Comparison of ENCODE assay signal across 12 cellular contexts in the genomic region with DNA sequence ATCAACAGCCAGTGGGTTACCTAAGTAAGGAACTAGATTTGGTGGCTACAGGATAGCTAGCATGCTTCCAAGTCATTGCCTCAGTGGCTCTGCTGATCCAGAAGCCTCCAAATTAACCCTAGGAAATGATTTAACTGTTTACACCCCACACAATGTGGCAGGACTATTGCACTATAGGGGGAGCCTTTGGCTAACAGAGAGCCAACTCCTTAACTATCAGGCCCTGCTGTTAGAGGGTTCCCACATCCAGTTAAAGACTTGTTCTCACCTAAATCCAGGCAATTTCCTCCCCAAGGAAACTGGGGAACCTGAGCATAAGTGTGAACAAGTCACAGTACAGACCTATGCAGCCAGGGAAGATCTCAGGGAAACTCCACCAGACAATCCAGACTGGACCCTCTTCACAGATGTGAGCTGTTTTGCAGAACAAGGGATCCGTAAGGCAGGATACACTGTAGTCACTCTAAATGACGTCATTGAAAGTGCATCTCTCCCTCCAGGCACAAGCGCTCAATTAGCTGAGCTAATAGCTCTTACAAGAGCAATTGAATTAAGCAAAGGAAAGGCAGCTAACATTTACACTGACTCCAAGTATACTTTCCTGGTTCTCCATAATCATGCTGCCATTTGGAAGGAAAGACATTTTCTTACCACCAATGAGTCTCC.
"Had no signal": no experiment of that assay in that cellular context is flagged by ENCODE, and none has a peak within 500 bp of the region (broad histone marks: within the 10 kb centered on the region; RNA-seq: fewer than 3 reads in every experiment).

No MANE protein-coding gene starts in this region.

- H3K36me3 ChIP-seq: colonic mucosa, esophagus squamous epithelium, suprapubic skin had no signal

- H3K4me3 ChIP-seq: body of pancreas, colonic mucosa, esophagus squamous epithelium, psoas muscle, suprapubic skin had no signal

- H3K4me1 ChIP-seq: body of pancreas, colonic mucosa, esophagus squamous epithelium, psoas muscle, suprapubic skin had no signal

- H3K27ac ChIP-seq: body of pancreas, colonic mucosa, esophagus squamous epithelium, psoas muscle, suprapubic skin had no signal

- DNase-seq: activated CD4-positive, alpha-beta T cell treated with anti-CD3 and anti-CD28 coated beads, Interleukin-2, amount 10 ng/mL, durations not matched to agents 7 days and 5 days; activated CD8-positive, alpha-beta memory T cell treated with anti-CD3 and anti-CD28 coated beads, Interleukin-2, amount 50 U/mL, for 48 hours; activated naive CD8-positive, alpha-beta T cell treated with anti-CD3 and anti-CD28 coated beads for 36 hours; amygdala; body of pancreas; caudate nucleus; colonic mucosa; esophagus squamous epithelium; nephron progenitor cell; psoas muscle had no signal

- H3K27me3 ChIP-seq: body of pancreas, colonic mucosa, esophagus squamous epithelium, suprapubic skin had no signal

- H3K9me3 ChIP-seq: body of pancreas, colonic mucosa, esophagus squamous epithelium, psoas muscle had no signal

- ATAC-seq: body of pancreas, psoas muscle, sciatic nerve had no signal
